In genomic region chrX:24371391-24371972, GRCh38 we compare ENCODE assay signal across 8 cellular contexts. TPM values are rescaled to one million over a fixed set of nuclear protein-coding genes. Genes with fewer than 3 reads are reported as not detected.
DNase-seq lines count a peak whose midpoint lies in the region; ATAC-seq, FAIRE-seq and TF ChIP-seq lines count a peak whose summit lies in the region.

No MANE protein-coding gene starts in this region.

- H4K20me1 ChIP-seq in endothelial cell of umbilical vein (replicated peaks; ENCODE audit: control insufficient read depth, extremely low read depth, insufficient read depth, low read length) = no peaks in the 10 kb centered on the region

- H3K27ac Mint-ChIP-seq in naive B cell = no peak overlapping the region

- no peak for TF ChIP-seq POLR2A in endothelial cell of umbilical vein (IDR thresholded peaks at IDR 0.05; ENCODE audit: low read depth, low read length)

- BruUV-seq in endothelial cell of umbilical vein (replicated peaks; lab: Mats Ljungman, UMichigan) = no TSS peak

- peaks cover 7 to 11% (median 9%) of the 10 kb centered on the region in 3 donors for H3K4me1 Mint-ChIP-seq in naive B cell

- H3K36me3 Mint-ChIP-seq in naive B cell = peaks cover 0 to 4% of the 10 kb centered on the region in 2 donors

- no peak overlapping the region for H3K27ac ChIP-seq in endothelial cell of umbilical vein (ENCODE audit: insufficient read depth, low read depth, low read length)

- H3K4me2 ChIP-seq in endothelial cell of umbilical vein (ENCODE audit: insufficient read depth, low read length) = no peak overlapping the region

- H2AFZ ChIP-seq in endothelial cell of umbilical vein (ENCODE audit: low read depth, low read length) = peak overlapping the region; percentile 62

- ATAC-seq in HG02938 (IDR thresholded peaks at IDR 0.05; ENCODE audit: unreplicated experiment) (peak; percentile 78), naive B cell (ENCODE audit: low read depth in 2 of 2) (peak; percentile 58 to 76), GM21381 (IDR thresholded peaks at IDR 0.05; ENCODE audit: unreplicated experiment) (no peak)

- dilution Hi-C loops in endothelial cell of umbilical vein (cut with MboI; ENCODE audit: extremely low pct_ligation_motif_present, low sequenced_read_pairs) = no loop called here

- H3K4me1 ChIP-seq in endothelial cell of umbilical vein (ENCODE audit: control insufficient read depth, extremely low read depth, insufficient read depth, low read length) = no peaks in the 10 kb centered on the region

- H3K9ac ChIP-seq in endothelial cell of umbilical vein (replicated peaks; ENCODE audit: extremely low read depth, insufficient read depth, low read length) = no peak overlapping the region

- peak overlapping the region in 6 of 8 donors; percentile 27 to 77 (median 54) for H3K4me3 Mint-ChIP-seq in naive B cell

- no peaks in the 10 kb centered on the region for H3K79me2 ChIP-seq in endothelial cell of umbilical vein (ENCODE audit: control insufficient read depth, insufficient read depth, low read length)

- H3K27me3 Mint-ChIP-seq in naive B cell = peaks cover 9 to 45% (median 28%) of the 10 kb centered on the region in 3 donors

- H3K36me3 ChIP-seq in endothelial cell of umbilical vein (ENCODE audit: control insufficient read depth in 2 of 2, extremely low read depth in 1 of 2, insufficient read depth in 2 of 2, low read length in 2 of 2) = no peaks in the 10 kb centered on the region

- no peaks in the 10 kb centered on the region for H3K9me3 ChIP-seq in endothelial cell of umbilical vein (replicated peaks; ENCODE audit: control insufficient read depth, insufficient read depth, low read length)

- no peak overlapping the region for H3K4me3 ChIP-seq in GM12865 (ENCODE audit: low read depth, low read length)
- H3K4me3 ChIP-seq in endothelial cell of umbilical vein (replicated peaks in 1 of 3; ENCODE audit: insufficient read depth in 1 of 3, low read depth in 1 of 3, low read length in 3 of 3) = no peak overlapping the region

- POLR2A ChIA-PET in endothelial cell of umbilical vein (lab: Charles Lee) = no interaction called here

- H3K9me1 ChIP-seq in endothelial cell of umbilical vein (replicated peaks; ENCODE audit: control insufficient read depth, extremely low read depth, insufficient read depth, low read length) = no peaks in the 10 kb centered on the region

- CTCF ChIA-PET in endothelial cell of umbilical vein (lab: Charles Lee) = interaction anchor here (0.6 to 3.6 kb wide), 24 partner anchors 9 to 772 kb away, joined by 3 to 36 read pairs (median 4); partner anchors contain the start of gene SUPT20HL1

- peak; percentile 82 for FAIRE-seq in endothelial cell of umbilical vein (lab: Jason Lieb, UNC)

- no peaks in the 10 kb centered on the region for H3K27me3 ChIP-seq in endothelial cell of umbilical vein (ENCODE audit: control insufficient read depth in 2 of 2, insufficient read depth in 2 of 2, low read length in 2 of 2)

- DNase-seq in GM12865 (ENCODE audit: low read depth) (peak; percentile 76), NCI-H524 treated with DMSO at 0.1 percent for 48 hours (lab: John Stamatoyannopoulos, UW) (peak; percentile 23), endothelial cell of umbilical vein (ENCODE audit: low read depth, low spot score) (peak; percentile 48), naive B cell (peak; percentile 37)
- DNase-seq in activated CD8-positive, alpha-beta memory T cell treated with anti-CD3 and anti-CD28 coated beads for 24 hours = peak; percentile 79
- peak; percentile 4 to 63 (median 30) for DNase-seq in stimulated activated naive CD4-positive, alpha-beta T cell (lab: John Stamatoyannopoulos, UW)

- intact Hi-C loops in endothelial cell of umbilical vein (cut with micrococcal nuclease) = loop anchor here (1.0 to 5.0 kb wide), 4 partner anchors 79 to 773 kb away; no protein-coding TSS in a partner anchor

- TF ChIP-seq CTCF in GM12865 (IDR thresholded peaks at IDR 0.05; ENCODE audit: insufficient read depth, low read depth, low read length, missing control alignments) (peak; percentile 59), endothelial cell of umbilical vein (IDR thresholded peaks at IDR 0.05; ENCODE audit: extremely low read depth in 1 of 2, insufficient read depth in 1 of 2, low read depth in 1 of 2, low read length in 2 of 2) (peak; percentile 48 to 62)

- H3K9me3 Mint-ChIP-seq in naive B cell = peaks cover 0 to 3% (median 0%) of the 10 kb centered on the region in 7 donors

TF ChIP-seq in endothelial cell of umbilical vein, 7 proteins besides CTCF, POLR2A, EP300 and RAD21:
- TF ChIP-seq MAX (IDR thresholded peaks at IDR 0.05; ENCODE audit: insufficient read depth, insufficient read length) = no peak
- TF ChIP-seq JUN (IDR thresholded peaks at IDR 0.05; ENCODE audit: borderline replicate concordance, insufficient read depth, insufficient read length, low read depth) = no peak

RNA-seq across cellular contexts. Expression of gene SUPT20HL1, which starts 11.0 kb away (rescaled TPM):
- total RNA-seq in endothelial cell of umbilical vein = not detected in 2 replicates
- polyA plus RNA-seq in endothelial cell of umbilical vein (not detected in 2 replicates), naive B cell (ENCODE audit: low read depth in 6 of 6) (not detected)
- not detected in 2 replicates for polyA plus RNA-seq in endothelial cell of umbilical vein (2011; cell fraction: cytosol; rRNA removed)
- polyA plus RNA-seq in endothelial cell of umbilical vein (2011; cell fraction: nucleus; rRNA removed) = not detected in 2 replicates
- polyA plus RNA-seq in endothelial cell of umbilical vein (2012) = not detected in 2 replicates
- polyA minus RNA-seq in endothelial cell of umbilical vein = not detected in 2 replicates
- polyA minus RNA-seq in endothelial cell of umbilical vein (2011; cell fraction: cytosol; rRNA and poly(A)+ RNA removed) = not detected
- polyA minus RNA-seq in endothelial cell of umbilical vein (2011; cell fraction: nucleus; rRNA and poly(A)+ RNA removed) = not detected in 2 replicates

RNA-seq across cellular contexts. Expression of gene SUPT20HL2, which starts 57.6 kb away (rescaled TPM):
- not detected in 2 replicates for total RNA-seq in endothelial cell of umbilical vein
- polyA plus RNA-seq in endothelial cell of umbilical vein (not detected in 2 replicates), naive B cell (ENCODE audit: low read depth in 6 of 6) (not detected)
- polyA plus RNA-seq in endothelial cell of umbilical vein (2011; cell fraction: cytosol; rRNA removed) = not detected in 2 replicates
- not detected in 2 replicates for polyA plus RNA-seq in endothelial cell of umbilical vein (2011; cell fraction: nucleus; rRNA removed)
- not detected in 2 replicates for polyA plus RNA-seq in endothelial cell of umbilical vein (2012)
- not detected in 2 replicates for polyA minus RNA-seq in endothelial cell of umbilical vein
- polyA minus RNA-seq in endothelial cell of umbilical vein (2011; cell fraction: cytosol; rRNA and poly(A)+ RNA removed) = not detected
- not detected in 2 replicates for polyA minus RNA-seq in endothelial cell of umbilical vein (2011; cell fraction: nucleus; rRNA and poly(A)+ RNA removed)

Comparison
In these comparisons a context has a peak if more than half of its experiments do, and no peak if none do; other contexts are left out.
1. DNase-seq: peak in every context shown above with its lines; median percentile 79 in activated CD8-positive, alpha-beta memory T cell treated with anti-CD3 and anti-CD28 coated beads for 24 hours; 76 in GM12865; 48 in endothelial cell of umbilical vein; 37 in naive B cell; 30 in stimulated activated naive CD4-positive, alpha-beta T cell; 23 in NCI-H524 treated with DMSO at 0.1 percent for 48 hours.